ENCODE assay signal across 21 cellular contexts in genomic region chr13:103168901-103169508, GRCh38.
"Had no signal": no experiment of that assay in that cellular context is flagged by ENCODE, and none has a peak within 500 bp of the region (broad histone marks: within the 10 kb centered on the region; RNA-seq: fewer than 3 reads in every experiment).

No MANE protein-coding gene starts in this region.

- FAIRE-seq: frontal cortex, islet of Langerhans, small intestine had no signal

- H3K27me3 ChIP-seq: ascending aorta, cardiac muscle cell, dorsolateral prefrontal cortex, left lung, ovary, uterus had no signal

- DNase-seq: activated CD4-positive, alpha-beta T cell treated with anti-CD3 and anti-CD28 coated beads for 4 hours; activated CD4-positive, alpha-beta T cell treated with anti-CD3 and anti-CD28 coated beads, Interleukin-2, amount 50 U/mL, for 4 hours; activated CD8-positive, alpha-beta memory T cell treated with anti-CD3 and anti-CD28 coated beads for 24 hours; activated effector memory CD4-positive, alpha-beta T cell treated with Interleukin-2 at 50 U/mL for 16 hours; activated naive CD4-positive, alpha-beta T cell treated with Interleukin-2 at 50 U/mL for 16 hours; cerebellar nuclear complex; dorsolateral prefrontal cortex; effector memory CD4-positive, alpha-beta T cell; left lung; ovary; retina; small intestine; stimulated activated CD4-positive, alpha-beta T cell treated with anti-CD3 and anti-CD28 coated beads, Interleukin-4, amount 100 ng/mL, for 24 hours; uterus had no signal

- H3K4me3 ChIP-seq: ascending aorta, cardiac muscle cell, coronary artery, dorsolateral prefrontal cortex, left lung, lung, ovary, uterus had no signal

- H3K27ac ChIP-seq: ascending aorta, cardiac muscle cell, coronary artery, dorsolateral prefrontal cortex, left lung, ovary, uterus, VCaP had no signal

- H3K4me1 ChIP-seq: ascending aorta, left lung, uterus had no signal

- H3K9me3 ChIP-seq: ascending aorta, left lung, ovary, uterus had no signal

- H3K36me3 ChIP-seq: ascending aorta, cardiac muscle cell, left lung, ovary, uterus had no signal
